ENCODE assay signal across 11 cellular contexts in genomic region chr17:4536259-4536741, GRCh38. TPM values are rescaled to one million over a fixed set of nuclear protein-coding genes. Genes with fewer than 3 reads are reported as not detected.
DNase-seq lines count a peak whose midpoint lies in the region; ATAC-seq lines count a peak whose summit lies in the region.
"Had no signal": no experiment of that assay in that cellular context is flagged by ENCODE, and none has a peak within 500 bp of the region (broad histone marks: within the 10 kb centered on the region; RNA-seq: fewer than 3 reads in every experiment).

No MANE protein-coding gene starts in this region.

- in situ Hi-C loops in GM23248 (cut with MboI) = no loop called here

- H3K4me3 ChIP-seq in GM23248 = no peak overlapping the region
- H3K4me3 ChIP-seq in skin epidermis = no peak overlapping the region
- no peak overlapping the region for H3K4me3 ChIP-seq in aorta (ENCODE audit: low read length in 2 of 2)

- no peak overlapping the region for H3K27ac Mint-ChIP-seq in T-helper 17 cell
- H3K27ac Mint-ChIP-seq: activated naive CD8-positive, alpha-beta T cell treated with anti-CD3 and anti-CD28 coated beads for 36 hours had no signal

- DNase-seq in GM23248 (peak; percentile 39), T-helper 17 cell (no peak), hippocampal formation (lab: John Stamatoyannopoulos, UW) (peak; percentile 27 to 36), aorta (no peak), cortex of kidney (lab: John Stamatoyannopoulos, UW) (no peak)
- DNase-seq: activated naive CD8-positive, alpha-beta T cell treated with anti-CD3 and anti-CD28 coated beads for 36 hours; DMS79 treated with DMSO at 0.1 percent for 48 hours; KG1 had no signal

- H3K9ac ChIP-seq in GM23248 = no peak overlapping the region

- H3K9me2 ChIP-seq in GM23248 (ENCODE audit: insufficient read depth) = no peaks in the 10 kb centered on the region

- H3K4me3 Mint-ChIP-seq in T-helper 17 cell = no peak overlapping the region
- H3K4me3 Mint-ChIP-seq: activated naive CD8-positive, alpha-beta T cell treated with anti-CD3 and anti-CD28 coated beads for 36 hours had no signal

- H3K9me3 ChIP-seq in GM23248 (ENCODE audit: low read depth) (no peaks in the 10 kb centered on the region), T-helper 17 cell (ENCODE audit: control insufficient read depth, low read length, poor library complexity, severe bottlenecking) (no peaks in the 10 kb centered on the region), aorta (ENCODE audit: control insufficient read depth, low read length) (no peaks in the 10 kb centered on the region)

- ATAC-seq in T-helper 17 cell (peak; percentile 17), aorta (ENCODE audit: low FRiP score) (no peak), HG02885 (IDR thresholded peaks at IDR 0.05; ENCODE audit: poor library complexity, unreplicated experiment) (no peak), HG03108 (IDR thresholded peaks at IDR 0.05; ENCODE audit: unreplicated experiment) (no peak)

- no peaks in the 10 kb centered on the region for H3F3A ChIP-seq in GM23248 (ENCODE audit: insufficient read depth)

- H3K27ac ChIP-seq in GM23248 (no peak overlapping the region), skin epidermis (peak overlapping the region in 20 of 21 experiments; percentile 3 to 75 (median 38)), aorta (ENCODE audit: low read depth in 1 of 2, low read length in 2 of 2) (no peak overlapping the region)

- H2AFZ ChIP-seq in GM23248 = no peak overlapping the region

- peaks cover 7% of the 10 kb centered on the region for H3K36me3 Mint-ChIP-seq in T-helper 17 cell (ENCODE audit: low read depth)

- WGBS in GM23248 (ENCODE audit: low coverage in 1 of 2, low lambda C conversion rate in 2 of 2, missing lambda C conversion rate in 2 of 2), 2 experiments = 56 to 57% methylated on average over 14 to 19 of the region's 19 CpGs
- WGBS in aorta, 2 donors = 15 to 39% methylated on average over 16 to 19 of the region's 19 CpGs

- H3K4me1 ChIP-seq in GM23248 (ENCODE audit: insufficient read depth) = no peaks in the 10 kb centered on the region
- H3K4me1 ChIP-seq in aorta (ENCODE audit: control insufficient read depth in 1 of 2, insufficient read depth in 2 of 2, low read length in 2 of 2) = no peaks in the 10 kb centered on the region

- peaks cover 21% of the 10 kb centered on the region for H3K4me1 Mint-ChIP-seq in T-helper 17 cell

- no peaks in the 10 kb centered on the region for H4K20me1 ChIP-seq in GM23248 (ENCODE audit: insufficient read depth)

- H3K27me3 ChIP-seq in GM23248 (replicated peaks; ENCODE audit: insufficient read depth) (no peaks in the 10 kb centered on the region), aorta (ENCODE audit: control insufficient read depth in 1 of 2, insufficient read depth in 2 of 2, low read length in 1 of 2) (no peaks in the 10 kb centered on the region)

- no peaks in the 10 kb centered on the region for H3K36me3 ChIP-seq in GM23248 (ENCODE audit: low read depth)
- H3K36me3 ChIP-seq in aorta (ENCODE audit: control insufficient read depth in 1 of 2, insufficient read depth in 2 of 2, low read length in 1 of 2) = peaks cover 0 to 2% of the 10 kb centered on the region in 2 donors

- no peak overlapping the region for H3K4me2 ChIP-seq in GM23248 (ENCODE audit: unreplicated experiment)

- H3K79me2 ChIP-seq in GM23248 (ENCODE audit: insufficient read depth) = no peaks in the 10 kb centered on the region

- intact Hi-C loops in aorta (cut with DNase I) = no loop called here

- peaks cover 13% of the 10 kb centered on the region for H3K27me3 Mint-ChIP-seq in T-helper 17 cell

RNA-seq across cellular contexts. Expression of gene MYBBP1A, which starts 18.9 kb away (rescaled TPM):
- total RNA-seq in GM23248 (2014; rRNA removed; shearing (Covaris generic)) = 51.7 and 56.4 TPM in 2 replicates
- polyA plus RNA-seq in GM23248 (2016; fragmentation: Nextera tagmentation; extraction: Ambion mirVana) (41.8 and 42.4 TPM in 2 replicates), aorta (10 to 100 TPM in 1 of 2 donors, 1 to 10 TPM in 1; 8.0 to 37.6 TPM)
- total RNA-seq in T-helper 17 cell (10 to 100 TPM; 63.8 to 64.4 TPM), aorta (10 to 100 TPM; 35.2 to 36.6 TPM)

RNA-seq across cellular contexts. Expression of gene GGT6, which starts 24.1 kb away (rescaled TPM):
- not detected in 2 replicates for total RNA-seq in GM23248 (2014; rRNA removed; shearing (Covaris generic))
- polyA plus RNA-seq in GM23248 (2016; fragmentation: Nextera tagmentation; extraction: Ambion mirVana) (not detected in 2 replicates), aorta (1 to 10 TPM in 1 of 2 donors, not detected in 1; 3.5 TPM)
- total RNA-seq in T-helper 17 cell (not detected), aorta (not detected)
- total RNA-seq: activated naive CD8-positive, alpha-beta T cell treated with anti-CD3 and anti-CD28 coated beads for 36 hours had no signal

RNA-seq across cellular contexts. Expression of gene SPNS2, which starts 37.6 kb away (rescaled TPM):
- not detected in 2 replicates for total RNA-seq in GM23248 (2014; rRNA removed; shearing (Covaris generic))
- polyA plus RNA-seq in GM23248 (2016; fragmentation: Nextera tagmentation; extraction: Ambion mirVana) (0.29 TPM in 1 of 2 replicates, not detected in the other), aorta (1 to 10 TPM; 2.3 to 3.1 TPM)
- total RNA-seq in T-helper 17 cell (under 1 TPM; 0.22 to 0.73 TPM), aorta (10 to 100 TPM; 31.3 to 56.2 TPM)

RNA-seq across cellular contexts. Expression of gene SMTNL2, which starts 48.0 kb away (rescaled TPM):
- total RNA-seq in GM23248 (2014; rRNA removed; shearing (Covaris generic)) = not detected in 2 replicates
- not detected in 2 replicates for polyA plus RNA-seq in GM23248 (2016; fragmentation: Nextera tagmentation; extraction: Ambion mirVana)
- not detected for total RNA-seq in T-helper 17 cell
- total RNA-seq in aorta = 1 to 10 TPM in 1 of 2 donors, under 1 TPM in 1; 0.49 to 1.7 TPM
- polyA plus RNA-seq in aorta = not detected
- total RNA-seq: activated naive CD8-positive, alpha-beta T cell treated with anti-CD3 and anti-CD28 coated beads for 36 hours had no signal

Comparison
In these comparisons a context has a peak if more than half of its experiments do, and no peak if none do; other contexts are left out.
1. DNase-seq: peak in GM23248 (single experiment) and hippocampal formation (2 of 2); none in T-helper 17 cell (0 of 3), aorta (0 of 2) and cortex of kidney (single experiment).
2. H3K27ac ChIP-seq: peak in skin epidermis (20 of 21); none in GM23248 (single experiment) and aorta (0 of 2).
3. RNA of gene SPNS2, which starts 37.6 kb away (total RNA-seq): 31.3 to 56.2 TPM in aorta; 0.22 to 0.73 TPM in T-helper 17 cell and not detected in GM23248; every median in the first group is over 10 times any median in the second.